18 cellular contexts compared by ENCODE assay signal in genomic region chr1:85339089-85339488, GRCh38.
DNase-seq lines count a peak whose midpoint lies in the region; ATAC-seq and TF ChIP-seq lines count a peak whose summit lies in the region.
"Had no signal": no experiment of that assay in that cellular context is flagged by ENCODE, and none has a peak within 500 bp of the region (broad histone marks: within the 10 kb centered on the region; RNA-seq: fewer than 3 reads in every experiment).

No MANE protein-coding gene starts in this region.

- no peaks in the 10 kb centered on the region for H3K36me3 Mint-ChIP-seq in T-helper 2 cell treated with Interferon-gamma antibody and Interleukin-4, amounts not matched to agents 5 μg/mL and 100 μg/mL, for 36 hours (ENCODE audit: low read depth)

- H2AFZ ChIP-seq in GM23248, result no peak overlapping the region
- no peak overlapping the region for H2AFZ ChIP-seq in mesenchymal stem cell (ENCODE audit: low read depth, low read length)
- H2AFZ ChIP-seq in smooth muscle cell (ENCODE audit: low read depth), result no peak overlapping the region

- no peak overlapping the region for H2BK5ac ChIP-seq in mesenchymal stem cell (ENCODE audit: low read depth, low read length, poor library complexity, severe bottlenecking)

- no peak overlapping the region for H3K4me3 Mint-ChIP-seq in T-helper 2 cell treated with Interferon-gamma antibody and Interleukin-4, amounts not matched to agents 5 μg/mL and 100 μg/mL, for 36 hours
- H3K4me3 Mint-ChIP-seq: B cell; stimulated activated naive CD8-positive, alpha-beta T cell treated with anti-CD3 and anti-CD28 coated beads, Interleukin-15, amount 100 ng/mL, for 72 hours had no signal

- H3K79me2 ChIP-seq in GM23248 (ENCODE audit: insufficient read depth) (peaks cover 77% of the 10 kb centered on the region), smooth muscle cell (ENCODE audit: low read depth) (no peaks in the 10 kb centered on the region)

- H3K27ac ChIP-seq in GM23248, result peak overlapping the region; percentile 80; the same call in 1 of the 2 replicates
- H3K27ac ChIP-seq in mesenchymal stem cell (ENCODE audit: low read length, poor library complexity, severe bottlenecking), result no peak overlapping the region
- no peak overlapping the region for H3K27ac ChIP-seq in smooth muscle cell (ENCODE audit: low read depth)
- H3K27ac ChIP-seq: uterus, VCaP had no signal

- 61 to 71% methylated on average over 5 of the region's 5 CpGs for WGBS in GM23248 (ENCODE audit: low coverage in 1 of 2, low lambda C conversion rate in 2 of 2, missing lambda C conversion rate in 2 of 2), 2 experiments
- 14% methylated on average over 2 of the region's 5 CpGs for WGBS in mesenchymal stem cell
- WGBS in smooth muscle cell (ENCODE audit: low lambda C conversion rate), result 69% methylated on average over 5 of the region's 5 CpGs

- H3K14ac ChIP-seq in mesenchymal stem cell (ENCODE audit: low read length in 2 of 2), result no peak overlapping the region

- H3K27me3 Mint-ChIP-seq in T-helper 2 cell treated with Interferon-gamma antibody and Interleukin-4, amounts not matched to agents 5 μg/mL and 100 μg/mL, for 36 hours (ENCODE audit: low read depth), result peaks cover 42% of the 10 kb centered on the region

- H3K23ac ChIP-seq in mesenchymal stem cell (ENCODE audit: low read length in 2 of 2), result no peak overlapping the region

- H4K20me1 ChIP-seq in GM23248 (ENCODE audit: insufficient read depth) (no peaks in the 10 kb centered on the region), smooth muscle cell (ENCODE audit: low read depth) (no peaks in the 10 kb centered on the region)

- H2BK12ac ChIP-seq in mesenchymal stem cell (ENCODE audit: low read length in 2 of 2), result no peak overlapping the region

- no peak overlapping the region for H2BK120ac ChIP-seq in mesenchymal stem cell (ENCODE audit: low read depth, low read length)

- no peak for TF ChIP-seq CTCF in smooth muscle cell (IDR thresholded peaks at IDR 0.05; ENCODE audit: borderline replicate concordance, insufficient read depth, poor library complexity, severe bottlenecking)

- H3K9ac ChIP-seq in GM23248 (no peak overlapping the region), mesenchymal stem cell (ENCODE audit: low read length) (no peak overlapping the region), smooth muscle cell (ENCODE audit: low read depth) (no peak overlapping the region)

- H3K4ac ChIP-seq in mesenchymal stem cell (ENCODE audit: low read depth in 1 of 2, low read length in 2 of 2), result no peak overlapping the region

- H2BK15ac ChIP-seq in mesenchymal stem cell (ENCODE audit: low read depth, poor library complexity, severe bottlenecking), result no peak overlapping the region

- H3K4me1 Mint-ChIP-seq in T-helper 2 cell treated with Interferon-gamma antibody and Interleukin-4, amounts not matched to agents 5 μg/mL and 100 μg/mL, for 36 hours (ENCODE audit: low read depth), result peaks cover 5% of the 10 kb centered on the region

- no peaks in the 10 kb centered on the region for H3K9me2 ChIP-seq in GM23248 (ENCODE audit: insufficient read depth)

- peaks cover 18% of the 10 kb centered on the region for H3K79me1 ChIP-seq in mesenchymal stem cell (replicated peaks; ENCODE audit: low read length, poor library complexity, severe bottlenecking)

- no peaks in the 10 kb centered on the region for H3K27me3 ChIP-seq in GM23248 (replicated peaks; ENCODE audit: insufficient read depth)
- no peaks in the 10 kb centered on the region for H3K27me3 ChIP-seq in mesenchymal stem cell (ENCODE audit: control insufficient read depth in 1 of 2, insufficient read depth in 1 of 2, low read length in 2 of 2)
- H3K27me3 ChIP-seq in smooth muscle cell (ENCODE audit: low read depth), result no peaks in the 10 kb centered on the region
- H3K27me3 ChIP-seq: uterus had no signal

- no peak overlapping the region for H2AK5ac ChIP-seq in mesenchymal stem cell (ENCODE audit: low read length, severe bottlenecking)

- H3K9me3 ChIP-seq in GM23248 (ENCODE audit: low read depth), result no peaks in the 10 kb centered on the region
- peaks cover 4% of the 10 kb centered on the region for H3K9me3 ChIP-seq in mesenchymal stem cell (ENCODE audit: control insufficient read depth, low read length)
- no peaks in the 10 kb centered on the region for H3K9me3 ChIP-seq in smooth muscle cell (replicated peaks; ENCODE audit: low read depth)
- H3K9me3 ChIP-seq: uterus had no signal

- H3K27ac Mint-ChIP-seq in T-helper 2 cell treated with Interferon-gamma antibody and Interleukin-4, amounts not matched to agents 5 μg/mL and 100 μg/mL, for 36 hours, result no peak overlapping the region
- H3K27ac Mint-ChIP-seq: B cell; stimulated activated naive CD8-positive, alpha-beta T cell treated with anti-CD3 and anti-CD28 coated beads, Interleukin-15, amount 100 ng/mL, for 72 hours had no signal

- peaks cover 1% of the 10 kb centered on the region for H3K9me3 Mint-ChIP-seq in T-helper 2 cell treated with Interferon-gamma antibody and Interleukin-4, amounts not matched to agents 5 μg/mL and 100 μg/mL, for 36 hours

- no peak overlapping the region for H3K4me3 ChIP-seq in GM23248
- no peak overlapping the region for H3K4me3 ChIP-seq in mesenchymal stem cell (ENCODE audit: insufficient read depth in 1 of 2, low read depth in 1 of 2, low read length in 2 of 2)
- no peak overlapping the region for H3K4me3 ChIP-seq in smooth muscle cell
- H3K4me3 ChIP-seq: uterus had no signal

- H3K18ac ChIP-seq in mesenchymal stem cell (ENCODE audit: low read depth in 1 of 2, low read length in 2 of 2), result no peak overlapping the region

- ATAC-seq in GM18870 (IDR thresholded peaks at IDR 0.05; ENCODE audit: unreplicated experiment) (no peak), GM19467 (IDR thresholded peaks at IDR 0.05; ENCODE audit: unreplicated experiment) (no peak)
- ATAC-seq: stimulated activated naive CD8-positive, alpha-beta T cell treated with anti-CD3 and anti-CD28 coated beads, Interleukin-15, amount 100 ng/mL, for 72 hours had no signal

- peak; percentile 54 for DNase-seq in GM23248
- DNase-seq in RPMI7951 (ENCODE audit: low read depth), result peak; percentile 75
- peak; percentile 91 to 92 for DNase-seq in dermis microvascular lymphatic vessel endothelial cell (ENCODE audit: low read depth in 2 of 2)
- DNase-seq in mesenchymal stem cell, result peak; percentile 32
- DNase-seq in smooth muscle cell (lab: John Stamatoyannopoulos, UW; ENCODE audit: unreplicated experiment), result no peak
- DNase-seq in T-helper 2 cell treated with Interferon-gamma antibody and Interleukin-4, amounts not matched to agents 5 μg/mL and 100 μg/mL, for 36 hours (ENCODE audit: low spot score), result no peak
- DNase-seq: DMS153; GOT3; islet precursor cell; KG1; NCI-H1417 treated with DMSO at 0.1 percent for 48 hours; NCI-H446; stimulated activated naive CD8-positive, alpha-beta T cell treated with anti-CD3 and anti-CD28 coated beads, Interleukin-15, amount 100 ng/mL, for 72 hours; uterus had no signal

- H4K91ac ChIP-seq in mesenchymal stem cell (ENCODE audit: low read length), result no peak overlapping the region

- H3K4me2 ChIP-seq in GM23248 (ENCODE audit: unreplicated experiment) (no peak overlapping the region), mesenchymal stem cell (ENCODE audit: low read length, poor library complexity, severe bottlenecking) (no peak overlapping the region), smooth muscle cell (no peak overlapping the region)

- H3K4me1 ChIP-seq in GM23248 (ENCODE audit: insufficient read depth), result peaks cover 68% of the 10 kb centered on the region
- H3K4me1 ChIP-seq in mesenchymal stem cell (ENCODE audit: control insufficient read depth, insufficient read depth, low read depth, low read length), result peaks cover 1% of the 10 kb centered on the region
- H3K4me1 ChIP-seq in smooth muscle cell (ENCODE audit: low read depth), result peaks cover 5% of the 10 kb centered on the region
- H3K4me1 ChIP-seq: uterus had no signal

- in situ Hi-C loops in GM23248 (cut with MboI), result no loop called here

- H3K36me3 ChIP-seq in GM23248 (ENCODE audit: low read depth) (peaks cover 27% of the 10 kb centered on the region; the same call in 1 of the 2 replicates), mesenchymal stem cell (ENCODE audit: control insufficient read depth in 1 of 2, insufficient read depth in 2 of 2, low read depth in 1 of 2, low read length in 2 of 2) (no peaks in the 10 kb centered on the region), smooth muscle cell (ENCODE audit: low read depth) (no peaks in the 10 kb centered on the region)
- H3K36me3 ChIP-seq: uterus had no signal

- H4K8ac ChIP-seq in mesenchymal stem cell (ENCODE audit: low read length), result no peak overlapping the region

- H3F3A ChIP-seq in GM23248 (ENCODE audit: insufficient read depth), result peaks cover 88% of the 10 kb centered on the region
- no peaks in the 10 kb centered on the region for H3F3A ChIP-seq in smooth muscle cell (ENCODE audit: low read depth)

Comparison
In these comparisons a context has a peak if more than half of its experiments do, and no peak if none do; other contexts are left out.
1. DNase-seq: peak in GM23248 (single experiment), RPMI7951 (single experiment), dermis microvascular lymphatic vessel endothelial cell (2 of 2) and mesenchymal stem cell (single experiment); none in smooth muscle cell (single experiment) and T-helper 2 cell treated with Interferon-gamma antibody and Interleukin-4, amounts not matched to agents 5 μg/mL and 100 μg/mL, for 36 hours (single experiment).